In the genomic region with DNA sequence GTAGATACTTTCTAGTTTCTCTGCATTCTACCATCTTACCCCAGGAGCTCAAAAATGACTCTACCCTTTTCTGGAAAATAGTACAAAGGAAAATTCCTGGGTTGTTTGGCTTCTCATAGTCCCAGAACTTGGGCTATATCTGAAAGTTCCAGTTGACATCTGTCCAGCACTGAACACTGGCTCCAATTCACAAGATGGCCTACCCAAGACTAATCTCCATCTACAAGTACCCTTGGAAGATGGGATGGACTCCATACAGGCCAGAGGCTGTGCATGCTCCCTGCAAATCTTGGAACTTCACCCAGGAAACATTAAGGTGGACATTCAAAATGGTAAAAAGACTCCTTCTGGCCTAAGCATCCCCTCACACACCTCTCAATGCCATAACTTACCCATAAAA, we compare ENCODE assay signal across 28 cellular contexts.
"Had no signal": no experiment of that assay in that cellular context is flagged by ENCODE, and none has a peak within 500 bp of the region (broad histone marks: within the 10 kb centered on the region; RNA-seq: fewer than 3 reads in every experiment).

No MANE protein-coding gene starts in this region.

- H3K27ac Mint-ChIP-seq: mesothelial cell of epicardium; naive B cell; natural killer cell; nephron progenitor cell; neural progenitor cell; stimulated activated effector memory CD8-positive, alpha-beta T cell treated with anti-CD3 and anti-CD28 coated beads, Interleukin-12 subunit alpha, Interleukin-12 subunit beta, amount 100 ng/mL, for 72 hours; stimulated activated naive CD8-positive, alpha-beta T cell treated with anti-CD3 and anti-CD28 coated beads, Interleukin-15, Interleukin-2, amounts not matched to agents 100 ng/mL and 50 ng/mL, for 24 hours had no signal

- H3K36me3 Mint-ChIP-seq: mesothelial cell of epicardium; naive B cell; natural killer cell; neural progenitor cell; stimulated activated effector memory CD8-positive, alpha-beta T cell treated with anti-CD3 and anti-CD28 coated beads, Interleukin-12 subunit alpha, Interleukin-12 subunit beta, amount 100 ng/mL, for 72 hours had no signal

- H3K4me1 ChIP-seq: parathyroid adenoma, psoas muscle, sigmoid colon, spleen, suprapubic skin, tibial artery, upper lobe of right lung, uterus had no signal

- H3K36me3 ChIP-seq: neural progenitor cell, neutrophil, sigmoid colon, spleen, suprapubic skin, thoracic aorta, tibial artery, upper lobe of right lung, uterus had no signal

- H3K27me3 Mint-ChIP-seq: stimulated activated naive CD8-positive, alpha-beta T cell treated with anti-CD3 and anti-CD28 coated beads, Interleukin-15, Interleukin-2, amounts not matched to agents 100 ng/mL and 50 ng/mL, for 24 hours had no signal

- H3K4me1 Mint-ChIP-seq: naive B cell; natural killer cell; stimulated activated effector memory CD8-positive, alpha-beta T cell treated with anti-CD3 and anti-CD28 coated beads, Interleukin-12 subunit alpha, Interleukin-12 subunit beta, amount 100 ng/mL, for 72 hours had no signal

- DNase-seq: hippocampal formation; kidney glomerular epithelial cell; left cardiac atrium; mesendoderm; naive B cell; natural killer cell; nephron progenitor cell; occipital lobe; psoas muscle; sigmoid colon; small intestine; spleen; stimulated activated CD4-positive, alpha-beta T cell treated with anti-CD3 and anti-CD28 coated beads, Interleukin-4, amount 100 ng/mL, for 24 hours; stimulated activated naive CD4-positive, alpha-beta T cell; tibial artery; trophoblast cell; upper lobe of right lung; uterus had no signal

- H3K4me3 ChIP-seq: lung, neural progenitor cell, psoas muscle, sigmoid colon, spleen, suprapubic skin, thoracic aorta, tibial artery, upper lobe of right lung, uterus had no signal

- H3K27me3 ChIP-seq: neural progenitor cell, neutrophil, sigmoid colon, spleen, suprapubic skin, tibial artery, upper lobe of right lung, uterus had no signal

- ATAC-seq: left lobe of liver; natural killer cell; psoas muscle; stimulated activated effector memory CD8-positive, alpha-beta T cell treated with anti-CD3 and anti-CD28 coated beads, Interleukin-12 subunit alpha, Interleukin-12 subunit beta, amount 100 ng/mL, for 72 hours; upper lobe of right lung had no signal

- H3K27ac ChIP-seq: neural progenitor cell, neutrophil, parathyroid adenoma, psoas muscle, sigmoid colon, spleen, suprapubic skin, thoracic aorta, tibial artery, upper lobe of right lung, uterus had no signal

- H3K4me3 Mint-ChIP-seq: mesothelial cell of epicardium; naive B cell; natural killer cell; nephron progenitor cell; neural progenitor cell; stimulated activated effector memory CD8-positive, alpha-beta T cell treated with anti-CD3 and anti-CD28 coated beads, Interleukin-12 subunit alpha, Interleukin-12 subunit beta, amount 100 ng/mL, for 72 hours; stimulated activated naive CD8-positive, alpha-beta T cell treated with anti-CD3 and anti-CD28 coated beads, Interleukin-15, Interleukin-2, amounts not matched to agents 100 ng/mL and 50 ng/mL, for 24 hours had no signal

- H3K9me3 ChIP-seq: neutrophil, psoas muscle, sigmoid colon, spleen, suprapubic skin, thoracic aorta, tibial artery, upper lobe of right lung, uterus had no signal

- H3K9me3 Mint-ChIP-seq: mesothelial cell of epicardium; nephron progenitor cell; stimulated activated effector memory CD8-positive, alpha-beta T cell treated with anti-CD3 and anti-CD28 coated beads, Interleukin-12 subunit alpha, Interleukin-12 subunit beta, amount 100 ng/mL, for 72 hours; stimulated activated naive CD8-positive, alpha-beta T cell treated with anti-CD3 and anti-CD28 coated beads, Interleukin-15, Interleukin-2, amounts not matched to agents 100 ng/mL and 50 ng/mL, for 24 hours had no signal
